8 cellular contexts compared by ENCODE assay signal in the genomic region with DNA sequence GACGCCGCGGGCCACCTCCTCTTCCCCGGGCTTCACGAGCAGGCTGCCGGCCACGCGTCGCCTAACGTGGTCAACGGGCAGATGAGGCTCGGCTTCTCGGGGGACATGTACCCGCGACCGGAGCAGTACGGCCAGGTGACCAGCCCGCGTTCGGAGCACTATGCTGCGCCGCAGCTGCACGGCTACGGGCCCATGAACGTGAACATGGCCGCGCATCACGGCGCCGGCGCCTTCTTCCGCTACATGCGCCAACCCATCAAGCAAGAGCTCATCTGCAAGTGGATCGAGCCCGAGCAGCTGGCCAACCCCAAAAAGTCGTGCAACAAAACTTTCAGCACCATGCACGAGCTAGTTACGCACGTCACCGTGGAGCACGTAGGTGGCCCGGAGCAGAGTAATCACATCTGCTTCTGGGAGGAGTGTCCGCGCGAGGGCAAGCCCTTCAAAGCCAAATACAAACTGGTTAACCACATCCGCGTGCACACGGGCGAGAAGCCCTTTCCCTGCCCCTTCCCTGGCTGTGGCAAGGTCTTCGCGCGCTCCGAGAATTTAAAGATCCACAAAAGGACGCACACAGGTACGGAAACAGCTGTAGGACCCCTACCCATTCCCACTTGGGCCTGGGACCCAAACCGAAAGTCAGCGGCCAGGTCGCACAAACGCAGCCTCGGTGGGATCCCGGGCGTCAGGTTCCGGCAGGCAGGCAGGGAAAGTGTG. TPM values are rescaled to one million over a fixed set of nuclear protein-coding genes. Genes with fewer than 3 reads are reported as not detected.
DNase-seq lines count a peak whose midpoint lies in the region; ATAC-seq and TF ChIP-seq lines count a peak whose summit lies in the region.

No MANE protein-coding gene starts in this region.

- H3K79me1 ChIP-seq in mesendoderm (ENCODE audit: low read length), result no peaks in the 10 kb centered on the region

- in situ Hi-C loops in astrocyte of the cerebellum (cut with HindIII; ENCODE audit: low sequenced_read_pairs), result no loop called here

- H3K18ac ChIP-seq in mesendoderm (ENCODE audit: low read length), result no peak overlapping the region

- H2BK15ac ChIP-seq in mesendoderm (replicated peaks; ENCODE audit: low read depth), result no peak overlapping the region

- no peak overlapping the region for H3K23ac ChIP-seq in mesendoderm (ENCODE audit: low read length)

- no peak for TF ChIP-seq CTCF in astrocyte of the cerebellum (IDR thresholded peaks at IDR 0.05; ENCODE audit: low read depth, low read length, missing control alignments)

- H3K9ac ChIP-seq in mesendoderm (ENCODE audit: low read length), result peak overlapping the region; percentile 7

- no peak overlapping the region for H4K5ac ChIP-seq in mesendoderm (ENCODE audit: low read length)

- WGBS in mesendoderm (ENCODE audit: extremely low coverage, insufficient coverage, low lambda C conversion rate), result no CpG with 5 or more reads among the region's 63 CpGs

- H3K27me3 ChIP-seq in mesendoderm (ENCODE audit: insufficient read depth, low read length, poor library complexity), result peaks cover 74% of the 10 kb centered on the region

- peak overlapping the region; percentile 96 for H3K4me3 ChIP-seq in astrocyte of the cerebellum (ENCODE audit: low read depth, low read length)
- H3K4me3 ChIP-seq in mesendoderm (ENCODE audit: low read length), result no peak overlapping the region

- H2AK5ac ChIP-seq in mesendoderm (ENCODE audit: low read length), result no peak overlapping the region

- no peak overlapping the region for H2BK120ac ChIP-seq in mesendoderm (ENCODE audit: low read depth, low read length)

- no peak overlapping the region for H3K27ac ChIP-seq in mesendoderm (ENCODE audit: low read depth, low read length)

- no peak overlapping the region for H4K8ac ChIP-seq in mesendoderm (ENCODE audit: low read depth, low read length)

- H3K4ac ChIP-seq in mesendoderm (ENCODE audit: low read depth, low read length), result no peak overlapping the region

- no peak overlapping the region for H3K56ac ChIP-seq in mesendoderm (ENCODE audit: low read length)

- no peaks in the 10 kb centered on the region for H3K36me3 ChIP-seq in mesendoderm (ENCODE audit: control insufficient read depth, insufficient read depth, low read length)

- peak; percentile 41 for DNase-seq in A172 (ENCODE audit: low spot score)
- DNase-seq in GOT3 (lab: John Stamatoyannopoulos, UW), result peak; percentile 49
- no peak for DNase-seq in astrocyte of the cerebellum (ENCODE audit: low read depth)
- DNase-seq in mesendoderm, result peak; percentile 66
- DNase-seq in DMS79 treated with DMSO at 0.1 percent for 48 hours (lab: John Stamatoyannopoulos, UW), result no peak
- DNase-seq in foreskin melanocyte, result no peak
- no peak for DNase-seq in cerebellum (ENCODE audit: low spot score)

- no peaks in the 10 kb centered on the region for H3K79me2 ChIP-seq in mesendoderm (ENCODE audit: control insufficient read depth, insufficient read depth, low read length)

- no peak overlapping the region for H2BK5ac ChIP-seq in mesendoderm (ENCODE audit: low read length)

- H3K4me2 ChIP-seq in mesendoderm (ENCODE audit: low read length), result peak overlapping the region; percentile 19

- no peaks in the 10 kb centered on the region for H3K4me1 ChIP-seq in mesendoderm (ENCODE audit: control insufficient read depth, low read depth, low read length)

- no peak for ATAC-seq in HG03280 (IDR thresholded peaks at IDR 0.05; ENCODE audit: unreplicated experiment)

RNA-seq across cellular contexts. Expression of gene ZIC1, which starts 1.5 kb away (rescaled TPM):
- 18.7 and 18.9 TPM in 2 replicates for total RNA-seq in A172 (2014; rRNA removed; shearing (Covaris generic))
- polyA plus RNA-seq in mesendoderm (2013, experiment 1 of 2), result 1.0 TPM
- 0.84 TPM for polyA plus RNA-seq in mesendoderm (2013, experiment 2 of 2)
- total RNA-seq in cerebellum, result 662 TPM

RNA-seq across cellular contexts. Expression of gene ZIC4, which starts 4.3 kb away (rescaled TPM):
- 1.4 and 5.2 TPM in 2 replicates for total RNA-seq in A172 (2014; rRNA removed; shearing (Covaris generic))
- polyA plus RNA-seq in mesendoderm (2013, experiment 1 of 2), result 0.01 TPM
- polyA plus RNA-seq in mesendoderm (2013, experiment 2 of 2), result 0.01 TPM
- 122 TPM for total RNA-seq in cerebellum

Comparison
In these comparisons a context has a peak if more than half of its experiments do, and no peak if none do; other contexts are left out.
1. DNase-seq: peak in A172 (single experiment), GOT3 (single experiment) and mesendoderm (single experiment); none in astrocyte of the cerebellum (single experiment), DMS79 treated with DMSO at 0.1 percent for 48 hours (single experiment), foreskin melanocyte (single experiment) and cerebellum (single experiment).
2. RNA of gene ZIC1, which starts 1.5 kb away (total RNA-seq): 662 TPM in cerebellum (single experiment); 18.7 to 18.9 TPM in A172; every median in the first group is over 10 times any median in the second.
3. RNA of gene ZIC4, which starts 4.3 kb away (total RNA-seq): 122 TPM in cerebellum (single experiment); 1.4 to 5.2 TPM in A172; every median in the first group is over 10 times any median in the second.